In the genomic region with DNA sequence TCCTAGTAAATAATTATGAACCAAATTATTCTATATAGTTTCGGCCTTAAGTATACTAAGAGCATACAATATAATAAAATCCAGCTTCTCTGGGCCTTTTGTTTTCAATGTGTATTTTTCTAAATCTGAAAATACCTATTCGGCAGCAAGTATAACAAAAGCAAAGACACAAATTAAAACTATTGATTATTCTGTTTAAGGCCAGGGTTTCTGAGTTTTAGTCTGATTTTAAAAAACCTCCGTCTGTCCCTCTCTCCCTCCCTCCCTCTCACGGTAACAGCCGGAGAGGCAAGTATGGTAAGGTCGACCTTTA, we compare ENCODE assay signal across 8 cellular contexts. TPM values are rescaled to one million over a fixed set of nuclear protein-coding genes. Genes with fewer than 3 reads are reported as not detected.
DNase-seq lines count a peak whose midpoint lies in the region; ATAC-seq and TF ChIP-seq lines count a peak whose summit lies in the region.

No MANE protein-coding gene starts in this region.

- ATAC-seq in RWPE2 (ENCODE audit: low read depth) (no peak), GM18519 (IDR thresholded peaks at IDR 0.05; ENCODE audit: low FRiP score, unreplicated experiment) (no peak), GM21390 (IDR thresholded peaks at IDR 0.05; ENCODE audit: unreplicated experiment) (no peak)

- no peaks in the 10 kb centered on the region for H3K9me2 ChIP-seq in DOHH2 (replicated peaks; ENCODE audit: control insufficient read depth, low read length)

- peaks cover 11% of the 10 kb centered on the region for H4K20me1 ChIP-seq in DOHH2 (ENCODE audit: control insufficient read depth, insufficient read depth, low read depth, low read length)

- H3K4me3 ChIP-seq in DOHH2 (ENCODE audit: low read length) (peak overlapping the region; percentile 96), RWPE2 (ENCODE audit: severe bottlenecking) (peak overlapping the region; percentile 95), esophagus (ENCODE audit: low read depth in 1 of 2, low read length in 2 of 2) (peak overlapping the region; percentile 85 to 88)

- no peak for TF ChIP-seq CTCF in DOHH2 (IDR thresholded peaks at IDR 0.05; ENCODE audit: low read depth, low read length, poor library complexity, severe bottlenecking)
- no peak for TF ChIP-seq CTCF in RWPE2 (IDR thresholded peaks at IDR 0.05; ENCODE audit: poor library complexity, severe bottlenecking)

- peaks cover 45% of the 10 kb centered on the region for H3K79me2 ChIP-seq in DOHH2 (ENCODE audit: control insufficient read depth, low read length)

- H3K36me3 ChIP-seq in DOHH2 (ENCODE audit: control insufficient read depth, low read length) (peaks cover 30% of the 10 kb centered on the region), RWPE2 (ENCODE audit: low read depth) (peaks cover 43% of the 10 kb centered on the region), esophagus (ENCODE audit: control insufficient read depth in 2 of 2, insufficient read depth in 2 of 2, low read length in 1 of 2) (peaks cover 0 to 5% of the 10 kb centered on the region in 2 donors)

- H3F3A ChIP-seq in DOHH2 (ENCODE audit: control insufficient read depth, insufficient read depth), result peaks cover 5% of the 10 kb centered on the region

- H3K4me2 ChIP-seq in DOHH2 (ENCODE audit: low read length), result peak overlapping the region; percentile 99

- H3K4me1 ChIP-seq in DOHH2 (ENCODE audit: control insufficient read depth, low read length) (peaks cover 25% of the 10 kb centered on the region), RWPE2 (ENCODE audit: insufficient read depth, poor library complexity, severe bottlenecking) (peaks cover 23% of the 10 kb centered on the region), esophagus (ENCODE audit: control insufficient read depth in 2 of 2, insufficient read depth in 2 of 2, low read length in 1 of 2) (no peaks in the 10 kb centered on the region)

- no peak for DNase-seq in RWPE2 (ENCODE audit: low spot score)
- peak; percentile 64 for DNase-seq in pons (ENCODE audit: low spot score)
- no peak for DNase-seq in NAMALWA (ENCODE audit: low spot score)
- no peak for DNase-seq in NCI-H1436 (lab: John Stamatoyannopoulos, UW)

- H3K27ac ChIP-seq in DOHH2 (ENCODE audit: low read depth, low read length) (peak overlapping the region; percentile 23; the same call in 1 of the 2 replicates), RWPE2 (ENCODE audit: poor library complexity, severe bottlenecking) (peak overlapping the region; percentile 98), esophagus (ENCODE audit: low read depth in 2 of 2, low read length in 1 of 2) (peak overlapping the region; percentile 97 to 99)

- 5 to 8% methylated on average over 6 of the region's 6 CpGs for WGBS in esophagus, 2 donors

- no peaks in the 10 kb centered on the region for H3K27me3 ChIP-seq in DOHH2 (ENCODE audit: control insufficient read depth, low read length)
- H3K27me3 ChIP-seq in RWPE2 (ENCODE audit: insufficient read depth, poor library complexity, severe bottlenecking), result no peaks in the 10 kb centered on the region
- no peaks in the 10 kb centered on the region for H3K27me3 ChIP-seq in esophagus (ENCODE audit: control insufficient read depth in 1 of 2, insufficient read depth in 2 of 2, low read length in 2 of 2)

- no peaks in the 10 kb centered on the region for H3K9me3 ChIP-seq in DOHH2 (ENCODE audit: control insufficient read depth, insufficient read depth, low read length)
- H3K9me3 ChIP-seq in RWPE2 (ENCODE audit: severe bottlenecking), result no peaks in the 10 kb centered on the region
- no peaks in the 10 kb centered on the region for H3K9me3 ChIP-seq in esophagus (ENCODE audit: control insufficient read depth in 2 of 2, insufficient read depth in 1 of 2, low read depth in 1 of 2, low read length in 1 of 2)

RNA-seq across cellular contexts. Expression of a gene that starts 1.5 kb away (rescaled TPM):
- 10 to 100 TPM; 32.7 to 52.9 TPM for polyA plus RNA-seq in esophagus

RNA-seq across cellular contexts. Expression of a gene that starts 29.3 kb away (rescaled TPM):
- polyA plus RNA-seq in esophagus, result under 1 TPM; 0.02 to 0.04 TPM

Comparison
In these comparisons a context has a peak if more than half of its experiments do, and no peak if none do; other contexts are left out.
1. H3K27ac ChIP-seq: peak in every context shown above with its lines; median percentile 98 in RWPE2; 98 in esophagus; 23 in DOHH2.